In the genomic region with DNA sequence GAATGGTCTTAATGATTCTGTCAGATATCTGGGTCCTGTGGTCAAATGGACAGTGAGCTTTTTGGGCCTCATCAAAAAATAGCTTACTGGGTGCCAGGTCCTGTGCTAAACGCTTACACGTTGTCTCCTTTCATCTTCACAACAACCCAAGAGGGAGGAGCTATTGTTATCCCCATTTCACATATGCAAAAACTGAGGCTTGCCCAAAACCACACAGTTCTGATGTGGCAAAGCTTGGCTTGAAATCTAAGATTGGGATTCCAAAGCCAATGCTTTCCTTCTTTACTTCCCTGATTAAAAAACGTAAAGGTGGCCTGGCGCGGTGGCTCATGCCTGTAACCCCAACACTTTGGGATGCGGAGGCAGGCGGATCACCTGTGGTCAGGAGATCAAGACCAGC, we compare ENCODE assay signal across 29 cellular contexts.
"Had no signal": no experiment of that assay in that cellular context is flagged by ENCODE, and none has a peak within 500 bp of the region (broad histone marks: within the 10 kb centered on the region; RNA-seq: fewer than 3 reads in every experiment).

No MANE protein-coding gene starts in this region.

- DNase-seq: activated CD4-positive, alpha-beta T cell treated with anti-CD3 and anti-CD28 coated beads, Interleukin-2, amount 10 ng/mL, durations not matched to agents 24 days and 14 days; activated CD4-positive, alpha-beta T cell treated with anti-CD3 and anti-CD28 coated beads, Interleukin-2, amount 50 U/mL, for 4 hours; activated CD8-positive, alpha-beta T cell treated with anti-CD3 and anti-CD28 coated beads for 36 hours; activated gamma-delta T cell; activated naive CD4-positive, alpha-beta T cell treated with Interleukin-2 at 50 U/mL for 16 hours; activated naive CD8-positive, alpha-beta T cell treated with anti-CD3 and anti-CD28 coated beads, Interleukin-2, amount 50 U/mL, for 24 hours; activated T-cell treated with anti-CD3 and anti-CD28 coated beads, Interleukin-2, amount 50 U/mL, for 1 hour; activated T-cell treated with anti-CD3 and anti-CD28 coated beads, Interleukin-2, amount 50 U/mL, for 72 hours; anterior cingulate cortex; central memory CD4-positive, alpha-beta T cell; Karpas-422; NCI-H1048; NCI-H146; NCI-H2029 treated with DMSO at 0.1 percent for 48 hours; NCI-H2107; NCI-H2171; NCI-H510A; NCI-H526; NCI-H748 treated with DMSO at 0.1 percent for 48 hours; NK-92 treated with Interleukin-12 subunit alpha and Interleukin-12 subunit beta, amount 100 ng/mL, for 24 hours; SHP77; SJCRH30 had no signal

- H3K9me3 ChIP-seq: SJCRH30 had no signal

- H3K27ac Mint-ChIP-seq: activated CD4-positive, alpha-beta T cell treated with anti-CD3 and anti-CD28 coated beads, Interleukin-2, amount 10 ng/mL, durations not matched to agents 24 days and 14 days; activated CD8-positive, alpha-beta T cell treated with anti-CD3 and anti-CD28 coated beads for 36 hours; activated naive CD8-positive, alpha-beta T cell treated with anti-CD3 and anti-CD28 coated beads, Interleukin-2, amount 50 U/mL, for 24 hours; activated T-cell treated with anti-CD3 and anti-CD28 coated beads, Interleukin-2, amount 50 U/mL, for 72 hours; activated T-helper 2 cell treated with anti-CD3 and anti-CD28 coated beads, Interferon-gamma antibody, Interleukin-2, Interleukin-4, amounts not matched to agents 10 μg/mL and 5 μg/mL and 100 μg/mL, durations not matched to agents 14 hours and 24 hours and 36 hours; brain; T-helper 1 cell treated with Interleukin-12 subunit alpha and Interleukin-12 subunit beta and Interleukin-4 antibody, amounts not matched to agents 30 μg/mL and 1 μg/mL, for 36 hours; T-helper 2 cell treated with Interferon-gamma antibody and Interleukin-4, amounts not matched to agents 5 μg/mL and 100 μg/mL, for 36 hours had no signal

- H3K36me3 ChIP-seq: SJCRH30 had no signal

- H3K27me3 ChIP-seq: SJCRH30 had no signal

- H3K4me3 ChIP-seq: SJCRH30, SK-N-MC had no signal

- H3K36me3 Mint-ChIP-seq: activated naive CD8-positive, alpha-beta T cell; brain had no signal

- H3K4me3 Mint-ChIP-seq: activated CD4-positive, alpha-beta T cell treated with anti-CD3 and anti-CD28 coated beads, Interleukin-2, amount 10 ng/mL, durations not matched to agents 24 days and 14 days; activated CD8-positive, alpha-beta T cell treated with anti-CD3 and anti-CD28 coated beads for 36 hours; activated naive CD8-positive, alpha-beta T cell; activated naive CD8-positive, alpha-beta T cell treated with anti-CD3 and anti-CD28 coated beads, Interleukin-2, amount 50 U/mL, for 24 hours; activated T-cell treated with anti-CD3 and anti-CD28 coated beads, Interleukin-2, amount 50 U/mL, for 72 hours; brain; T-helper 1 cell treated with Interleukin-12 subunit alpha and Interleukin-12 subunit beta and Interleukin-4 antibody, amounts not matched to agents 30 μg/mL and 1 μg/mL, for 36 hours; T-helper 2 cell treated with Interferon-gamma antibody and Interleukin-4, amounts not matched to agents 5 μg/mL and 100 μg/mL, for 36 hours had no signal

- H3K9me3 Mint-ChIP-seq: activated CD4-positive, alpha-beta T cell treated with anti-CD3 and anti-CD28 coated beads, Interleukin-2, amount 10 ng/mL, durations not matched to agents 24 days and 14 days; activated CD8-positive, alpha-beta T cell treated with anti-CD3 and anti-CD28 coated beads for 36 hours; activated naive CD8-positive, alpha-beta T cell treated with anti-CD3 and anti-CD28 coated beads, Interleukin-2, amount 50 U/mL, for 24 hours; activated T-cell treated with anti-CD3 and anti-CD28 coated beads, Interleukin-2, amount 50 U/mL, for 72 hours; activated T-helper 2 cell treated with anti-CD3 and anti-CD28 coated beads, Interferon-gamma antibody, Interleukin-2, Interleukin-4, amounts not matched to agents 10 μg/mL and 5 μg/mL and 100 μg/mL, durations not matched to agents 14 hours and 24 hours and 36 hours; T-helper 1 cell treated with Interleukin-12 subunit alpha and Interleukin-12 subunit beta and Interleukin-4 antibody, amounts not matched to agents 30 μg/mL and 1 μg/mL, for 36 hours; T-helper 2 cell treated with Interferon-gamma antibody and Interleukin-4, amounts not matched to agents 5 μg/mL and 100 μg/mL, for 36 hours had no signal

- ATAC-seq: activated CD8-positive, alpha-beta T cell treated with anti-CD3 and anti-CD28 coated beads for 36 hours; activated naive CD8-positive, alpha-beta T cell treated with anti-CD3 and anti-CD28 coated beads, Interleukin-2, amount 50 U/mL, for 24 hours; activated T-cell treated with anti-CD3 and anti-CD28 coated beads, Interleukin-2, amount 50 U/mL, for 72 hours; Panc1 had no signal

- H3K27ac ChIP-seq: SJCRH30, SK-N-MC had no signal

- H3K27me3 Mint-ChIP-seq: brain had no signal
